8 cellular contexts compared by ENCODE assay signal in genomic region chr1:23367791-23368561, GRCh38. TPM values are rescaled to one million over a fixed set of nuclear protein-coding genes. Genes with fewer than 3 reads are reported as not detected.
DNase-seq lines count a peak whose midpoint lies in the region; ATAC-seq and TF ChIP-seq lines count a peak whose summit lies in the region.

No MANE protein-coding gene starts in this region.

- no peaks in the 10 kb centered on the region for H3K27me3 ChIP-seq in prostate gland (replicated peaks; ENCODE audit: insufficient read depth)

- peak overlapping the region; percentile 91 for H3K27ac Mint-ChIP-seq in T-helper 17 cell

- H3K36me3 Mint-ChIP-seq in T-helper 17 cell (ENCODE audit: low read depth), result no peaks in the 10 kb centered on the region

- ATAC-seq in GM18499 (IDR thresholded peaks at IDR 0.05; ENCODE audit: insufficient read depth, unreplicated experiment) (peak; percentile 79), HG02938 (IDR thresholded peaks at IDR 0.05; ENCODE audit: unreplicated experiment) (peak; percentile 90), T-helper 17 cell (peak; percentile 92), left ventricle myocardium superior (peak; percentile 90)

- 2% methylated on average over 39 of the region's 41 CpGs for WGBS in prostate gland
- WGBS in urinary bladder, result 2% methylated on average over 41 of the region's 41 CpGs

- peak; percentile 94 for DNase-seq in NCI-H1694 treated with DMSO at 0.1 percent for 48 hours (lab: John Stamatoyannopoulos, UW)
- DNase-seq in T-helper 17 cell, result peak; percentile 94 to 97 (median 95)
- peak; percentile 99 for DNase-seq in left ventricle myocardium superior
- DNase-seq in prostate gland (ENCODE audit: low spot score), result peak; percentile 99

- peak in 2 of 4 experiments; percentile 30 to 50 for TF ChIP-seq CTCF in prostate gland (IDR thresholded peaks at IDR 0.05)

- H3K9me3 ChIP-seq in T-helper 17 cell (ENCODE audit: control insufficient read depth, low read length, poor library complexity, severe bottlenecking), result peaks cover 7% of the 10 kb centered on the region
- no peaks in the 10 kb centered on the region for H3K9me3 ChIP-seq in prostate gland

- peak; percentile 96 for TF ChIP-seq POLR2A in prostate gland (IDR thresholded peaks at IDR 0.05)

- H3K27me3 Mint-ChIP-seq in T-helper 17 cell, result no peaks in the 10 kb centered on the region

- H3K4me3 ChIP-seq in prostate gland, result peak overlapping the region; percentile 82 to 88
- peak overlapping the region; percentile 72 for H3K4me3 ChIP-seq in urinary bladder (ENCODE audit: low read depth, low read length)

- H3K4me3 Mint-ChIP-seq in T-helper 17 cell, result peak overlapping the region; percentile 98

- H3K4me1 Mint-ChIP-seq in T-helper 17 cell, result peaks cover 20% of the 10 kb centered on the region

- H3K36me3 ChIP-seq in prostate gland (peaks cover 2 to 11% of the 10 kb centered on the region in 2 donors), urinary bladder (ENCODE audit: insufficient read depth) (no peaks in the 10 kb centered on the region)

- H3K4me1 ChIP-seq in prostate gland (replicated peaks) (peaks cover 18% of the 10 kb centered on the region), urinary bladder (ENCODE audit: insufficient read depth) (no peaks in the 10 kb centered on the region)

- H3K27ac ChIP-seq in angular gyrus (ENCODE audit: low read depth, low read length) (peak overlapping the region; percentile 98), prostate gland (peak overlapping the region; percentile 99), urinary bladder (ENCODE audit: low read depth) (peak overlapping the region; percentile 96)

- intact Hi-C loops in left ventricle myocardium superior (cut with micrococcal nuclease), result no loop called here
- intact Hi-C loops in prostate gland (cut with DNase I), result loop anchor here (2.0 kb wide), 1 partner anchor 23 kb away; the partner anchor contains the start of gene HNRNPR

RNA-seq across cellular contexts. Expression of gene ZNF436, which starts 1.7 kb away (rescaled TPM):
- 1 to 10 TPM; 3.1 to 3.3 TPM for total RNA-seq in T-helper 17 cell
- total RNA-seq in left ventricle myocardium superior, result 12.4 TPM
- total RNA-seq in prostate gland, result 10 to 100 TPM; 25.3 to 29.5 TPM
- 64.9 TPM for total RNA-seq in urinary bladder
- polyA plus RNA-seq in urinary bladder, result 11.3 TPM

RNA-seq across cellular contexts. Expression of gene HNRNPR, which starts 23.9 kb away (rescaled TPM):
- total RNA-seq in T-helper 17 cell, result 100 to 1,000 TPM; 104 to 119 TPM
- total RNA-seq in left ventricle myocardium superior, result 54.9 TPM
- total RNA-seq in prostate gland, result 10 to 100 TPM; 85.8 to 88.1 TPM
- total RNA-seq in urinary bladder, result 181 TPM
- polyA plus RNA-seq in urinary bladder, result 88.5 TPM

RNA-seq across cellular contexts. Expression of gene TCEA3, which starts 56.6 kb away (rescaled TPM):
- total RNA-seq in T-helper 17 cell (10 to 100 TPM; 12.3 to 13.5 TPM), left ventricle myocardium superior (81.0 TPM), prostate gland (100 to 1,000 TPM in 1 of 2 donors, 10 to 100 TPM in 1; 65.2 to 115 TPM), urinary bladder (44.8 TPM)
- polyA plus RNA-seq in urinary bladder, result 28.5 TPM

Comparison
In these comparisons a context has a peak if more than half of its experiments do, and no peak if none do; other contexts are left out.
1. Peak in every context shown above with its lines: DNase-seq, ATAC-seq, H3K4me3 ChIP-seq and H3K27ac ChIP-seq.